Comparison of ENCODE assay signal across 16 cellular contexts in genomic region chr16:49452568-49452967, GRCh38.
A peak's percentile ranks its signal among the peaks of the same experiment; 100 is the strongest.
DNase-seq lines count a peak whose midpoint lies in the region; ATAC-seq and TF ChIP-seq lines count a peak whose summit lies in the region.
"Had no signal": no experiment of that assay in that cellular context is flagged by ENCODE, and none has a peak within 500 bp of the region (broad histone marks: within the 10 kb centered on the region; RNA-seq: fewer than 3 reads in every experiment).

No MANE protein-coding gene starts in this region.

- H3K9me3 ChIP-seq in H9 (ENCODE audit: control insufficient read depth, low read depth, low read length), result no peaks in the 10 kb centered on the region
- no peaks in the 10 kb centered on the region for H3K9me3 ChIP-seq in parathyroid adenoma (ENCODE audit: control insufficient read depth, low read length)
- H3K9me3 ChIP-seq: adrenal gland, pancreas, SJSA1 had no signal

- no peak overlapping the region for H3K56ac ChIP-seq in H9 (ENCODE audit: insufficient read length, low read depth, low read length)

- no peak overlapping the region for H2BK20ac ChIP-seq in H9 (ENCODE audit: low read depth, low read length, poor library complexity, severe bottlenecking)

- peaks cover 8% of the 10 kb centered on the region for H3K27me3 Mint-ChIP-seq in H9 (ENCODE audit: low read depth)
- peaks cover 4% of the 10 kb centered on the region for H3K27me3 Mint-ChIP-seq in endothelial cell (ENCODE audit: unreplicated experiment)
- H3K27me3 Mint-ChIP-seq: activated T-cell treated with anti-CD3 and anti-CD28 coated beads, Interleukin-2, amount 50 U/mL, for 24 hours; stimulated activated naive CD8-positive, alpha-beta T cell treated with anti-CD3 and anti-CD28 coated beads, Interleukin-15, Interleukin-2, amounts not matched to agents 100 ng/mL and 50 ng/mL, for 24 hours had no signal

- H3K79me2 ChIP-seq in H9 (ENCODE audit: insufficient read depth, low read length) (no peaks in the 10 kb centered on the region), parathyroid adenoma (no peaks in the 10 kb centered on the region)

- H4K5ac ChIP-seq in H9 (ENCODE audit: insufficient read length, low read depth, low read length), result no peak overlapping the region

- no CpG with 5 or more reads among the region's 14 CpGs for WGBS in H9 (ENCODE audit: extremely low coverage, insufficient read length, low lambda C conversion rate)

- H3K4me1 Mint-ChIP-seq in H9 (peaks cover 17% of the 10 kb centered on the region in 2 experiments), endothelial cell (ENCODE audit: unreplicated experiment) (peaks cover 42% of the 10 kb centered on the region)
- H3K4me1 Mint-ChIP-seq: central memory CD8-positive, alpha-beta T cell had no signal

- H3K4me3 ChIP-seq in parathyroid adenoma (ENCODE audit: low read depth, low read length), result no peak overlapping the region
- H3K4me3 ChIP-seq: adrenal gland, pancreas, SJSA1 had no signal

- ATAC-seq in GM18870 (IDR thresholded peaks at IDR 0.05; ENCODE audit: unreplicated experiment), result no peak
- ATAC-seq in GM21786 (IDR thresholded peaks at IDR 0.05; ENCODE audit: unreplicated experiment), result no peak
- no peak for ATAC-seq in HG03045 (IDR thresholded peaks at IDR 0.05; ENCODE audit: unreplicated experiment)
- ATAC-seq: pancreas had no signal

- H3K79me1 ChIP-seq in H9 (ENCODE audit: insufficient read depth, low read depth, low read length, poor library complexity, severe bottlenecking), result no peaks in the 10 kb centered on the region

- H2BK15ac ChIP-seq in H9 (ENCODE audit: low read depth, low read length), result no peak overlapping the region

- H2BK120ac ChIP-seq in H9 (ENCODE audit: low read depth, low read length, poor library complexity, severe bottlenecking), result no peak overlapping the region

- H3K4me1 ChIP-seq in H9 (ENCODE audit: insufficient read depth, low read length) (0 out of 2 replicates have a peak, but pooled peaks cover 8% of the 10 kb centered on the region), parathyroid adenoma (no peaks in the 10 kb centered on the region)
- H3K4me1 ChIP-seq: adrenal gland, pancreas, SJSA1 had no signal

- H3K18ac ChIP-seq in H9 (ENCODE audit: insufficient read length, low read depth, low read length), result peak overlapping the region; percentile 67

- H3K4ac ChIP-seq in H9 (ENCODE audit: low read depth, low read length), result no peak overlapping the region

- H3K4me3 Mint-ChIP-seq in H9 (peak overlapping the region; percentile 1 to 25; a peak in 1 of 5 replicates), endothelial cell (ENCODE audit: unreplicated experiment) (no peak overlapping the region)
- H3K4me3 Mint-ChIP-seq: activated T-cell treated with anti-CD3 and anti-CD28 coated beads, Interleukin-2, amount 50 U/mL, for 24 hours; central memory CD8-positive, alpha-beta T cell; stimulated activated naive CD8-positive, alpha-beta T cell treated with anti-CD3 and anti-CD28 coated beads, Interleukin-15, Interleukin-2, amounts not matched to agents 100 ng/mL and 50 ng/mL, for 24 hours had no signal

- H3K36me3 ChIP-seq in parathyroid adenoma (ENCODE audit: control insufficient read depth, insufficient read depth, low read length), result no peaks in the 10 kb centered on the region
- H3K36me3 ChIP-seq: adrenal gland, pancreas, SJSA1 had no signal

- DNase-seq in activated CD4-positive, CD25-positive, alpha-beta regulatory T cell treated with anti-CD3 and anti-CD28 coated beads, Interleukin-2, amount 50 U/mL, for 72 hours, result peak; percentile 7
- no peak for DNase-seq in activated CD4-positive, CD25-positive, alpha-beta regulatory T cell (lab: John Stamatoyannopoulos, UW)
- DNase-seq in H9 (peak; percentile 50), endothelial cell (ENCODE audit: low spot score) (no peak)
- DNase-seq: activated CD4-positive, alpha-beta T cell treated with anti-CD3 and anti-CD28 coated beads, Interleukin-2, amount 50 U/mL, for 1 hour; adrenal gland; foreskin melanocyte had no signal

- H3K4me2 ChIP-seq in H9 (ENCODE audit: insufficient read depth, insufficient read length, low read length) (no peak overlapping the region), parathyroid adenoma (ENCODE audit: low read length) (no peak overlapping the region)

- 0 out of 7 replicates have a peak overlapping the region, but pooled peaks of 1 of the 3 experiments have one; percentile 41 for H3K27ac Mint-ChIP-seq in H9
- peak overlapping the region; percentile 99 for H3K27ac Mint-ChIP-seq in endothelial cell (ENCODE audit: unreplicated experiment)
- H3K27ac Mint-ChIP-seq: activated T-cell treated with anti-CD3 and anti-CD28 coated beads, Interleukin-2, amount 50 U/mL, for 24 hours; stimulated activated naive CD8-positive, alpha-beta T cell treated with anti-CD3 and anti-CD28 coated beads, Interleukin-15, Interleukin-2, amounts not matched to agents 100 ng/mL and 50 ng/mL, for 24 hours had no signal

- H3K9ac ChIP-seq in H9 (ENCODE audit: extremely low read depth, insufficient read length, low read length), result no peak overlapping the region
- H3K9ac ChIP-seq in parathyroid adenoma, result no peak overlapping the region

- H3K23me2 ChIP-seq in H9 (ENCODE audit: insufficient read length, low read depth, low read length, poor library complexity, severe bottlenecking), result no peaks in the 10 kb centered on the region

- H2BK5ac ChIP-seq in H9 (ENCODE audit: insufficient read length, low read length), result no peak overlapping the region

- no peak overlapping the region for H4K91ac ChIP-seq in H9 (ENCODE audit: insufficient read length, low read depth, low read length)

- H4K20me1 ChIP-seq in H9 (ENCODE audit: control insufficient read depth, insufficient read depth, insufficient read length), result no peaks in the 10 kb centered on the region

- H3K14ac ChIP-seq in H9 (ENCODE audit: insufficient read depth, low read length), result peak overlapping the region; percentile 56; the same call in 1 of the 2 replicates

- H3T11ph ChIP-seq in H9 (ENCODE audit: low read length), result no peak overlapping the region

- H3K27ac ChIP-seq in H9 (ENCODE audit: insufficient read length, low read depth, low read length), result no peak overlapping the region
- H3K27ac ChIP-seq in parathyroid adenoma, result no peak overlapping the region
- H3K27ac ChIP-seq: pancreas, SJSA1 had no signal

- H2AK5ac ChIP-seq in H9 (ENCODE audit: insufficient read length, low read length), result no peak overlapping the region

- H3K9me3 Mint-ChIP-seq in H9 (peaks cover 0 to 4% of the 10 kb centered on the region in 2 experiments; a peak in 2 of 5 replicates), endothelial cell (ENCODE audit: unreplicated experiment) (no peaks in the 10 kb centered on the region)
- H3K9me3 Mint-ChIP-seq: activated T-cell treated with anti-CD3 and anti-CD28 coated beads, Interleukin-2, amount 50 U/mL, for 24 hours; central memory CD8-positive, alpha-beta T cell; stimulated activated naive CD8-positive, alpha-beta T cell treated with anti-CD3 and anti-CD28 coated beads, Interleukin-15, Interleukin-2, amounts not matched to agents 100 ng/mL and 50 ng/mL, for 24 hours had no signal

- H3K36me3 Mint-ChIP-seq in H9 (ENCODE audit: insufficient read depth in 1 of 3, low read depth in 3 of 3) (peaks cover 0 to 5% (median 0%) of the 10 kb centered on the region in 3 experiments; a peak in 2 of 7 replicates), endothelial cell (ENCODE audit: low read depth, unreplicated experiment) (peaks cover 5% of the 10 kb centered on the region)

- no peak overlapping the region for H2BK12ac ChIP-seq in H9 (ENCODE audit: insufficient read length, low read depth, low read length)

- no peak overlapping the region for H4K8ac ChIP-seq in H9 (replicated peaks; ENCODE audit: insufficient read length, low read depth, low read length)

- H3K23ac ChIP-seq in H9 (ENCODE audit: insufficient read length, low read depth, low read length), result no peak overlapping the region

- H2AFZ ChIP-seq in H9 (ENCODE audit: low read length) (peak overlapping the region; percentile 98), parathyroid adenoma (peak overlapping the region; percentile 48)

- no peak for TF ChIP-seq CTCF in H9 (conservative IDR thresholded peaks at IDR 0.05)
- no peak for TF ChIP-seq CTCF in endothelial cell (IDR thresholded peaks at IDR 0.05; ENCODE audit: unreplicated experiment)
- TF ChIP-seq CTCF in parathyroid adenoma (IDR thresholded peaks at IDR 0.05), result no peak

- no peaks in the 10 kb centered on the region for H3K27me3 ChIP-seq in H9 (ENCODE audit: insufficient read depth, low read length)
- no peaks in the 10 kb centered on the region for H3K27me3 ChIP-seq in parathyroid adenoma (ENCODE audit: control insufficient read depth, insufficient read depth, low read length)
- H3K27me3 ChIP-seq: adrenal gland had no signal

Comparison
In these comparisons a context has a peak if more than half of its experiments do, and no peak if none do; other contexts are left out.
1. DNase-seq: peak in activated CD4-positive, CD25-positive, alpha-beta regulatory T cell treated with anti-CD3 and anti-CD28 coated beads, Interleukin-2, amount 50 U/mL, for 72 hours (single experiment) and H9 (single experiment); none in activated CD4-positive, CD25-positive, alpha-beta regulatory T cell (0 of 4) and endothelial cell (single experiment).